ENCODE assay signal across 23 cellular contexts in the genomic region with DNA sequence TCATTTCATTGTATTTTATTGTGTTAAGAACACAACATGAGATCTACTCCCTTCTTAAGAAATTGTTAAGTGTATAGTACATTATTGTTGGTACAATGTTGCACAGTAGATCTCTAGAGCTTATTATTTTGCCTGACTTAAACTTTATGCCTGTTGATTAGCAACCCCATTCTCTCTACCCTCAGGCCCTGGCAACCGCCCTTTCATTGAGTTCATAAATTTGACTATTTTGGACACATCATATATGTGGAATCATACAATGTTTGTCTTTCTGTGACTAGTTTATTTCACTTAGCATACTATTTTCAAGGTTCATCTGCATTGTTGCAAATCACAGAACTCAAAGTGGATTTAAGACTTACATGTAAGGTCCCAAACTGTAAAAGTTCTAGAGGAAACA.
A peak's percentile ranks its signal among the peaks of the same experiment; 100 is the strongest.
DNase-seq lines count a peak whose midpoint lies in the region; ATAC-seq and TF ChIP-seq lines count a peak whose summit lies in the region.
"Had no signal": no experiment of that assay in that cellular context is flagged by ENCODE, and none has a peak within 500 bp of the region (broad histone marks: within the 10 kb centered on the region; RNA-seq: fewer than 3 reads in every experiment).

No MANE protein-coding gene starts in this region.

- BruUV-seq in MCF 10A (replicated peaks; lab: Mats Ljungman, UMichigan), result no TSS peak

- H3K27me3 Mint-ChIP-seq in MCF 10A (ENCODE audit: insufficient read depth, unreplicated experiment), result no peaks in the 10 kb centered on the region

- H3K27me3 ChIP-seq in breast epithelium, result no peaks in the 10 kb centered on the region
- H3K27me3 ChIP-seq in adipocyte (replicated peaks; ENCODE audit: control insufficient read depth, insufficient read depth, low read length), result no peaks in the 10 kb centered on the region
- no peaks in the 10 kb centered on the region for H3K27me3 ChIP-seq in foreskin keratinocyte
- H3K27me3 ChIP-seq: BE2C, BLaER1 had no signal

- H3K4me3 ChIP-seq in breast epithelium, result no peak overlapping the region
- no peak overlapping the region for H3K4me3 ChIP-seq in adipocyte (ENCODE audit: low read length)
- H3K4me3 ChIP-seq: A549, BLaER1 had no signal

- H3K9me3 Mint-ChIP-seq in MCF 10A (ENCODE audit: unreplicated experiment), result no peaks in the 10 kb centered on the region

- POLR2A ChIA-PET in MCF 10A (lab: Yijun Ruan, JAX), result interaction anchor here (1.1 kb wide), 1 partner anchor 511 kb away, joined by 3 read pairs; no protein-coding TSS in a partner anchor

- TF ChIP-seq POLR2A in breast epithelium (IDR thresholded peaks at IDR 0.05), result no peak

- H3K36me3 ChIP-seq in breast epithelium, result no peaks in the 10 kb centered on the region
- H3K36me3 ChIP-seq in adipocyte (ENCODE audit: control insufficient read depth, insufficient read depth, low read length, severe bottlenecking), result no peaks in the 10 kb centered on the region
- H3K36me3 ChIP-seq: BE2C, BLaER1 had no signal

- peaks cover 7% of the 10 kb centered on the region for H3K4me1 Mint-ChIP-seq in MCF 10A (ENCODE audit: insufficient read depth, unreplicated experiment)
- H3K4me1 Mint-ChIP-seq: CD14-positive monocyte; CD4-positive, alpha-beta memory T cell; CD4-positive, CD25-positive, alpha-beta regulatory T cell; CD8-positive, alpha-beta memory T cell had no signal

- H3K4me3 Mint-ChIP-seq in MCF 10A (ENCODE audit: unreplicated experiment), result no peak overlapping the region
- H3K4me3 Mint-ChIP-seq: CD14-positive monocyte; CD4-positive, alpha-beta memory T cell; CD4-positive, CD25-positive, alpha-beta regulatory T cell; CD8-positive, alpha-beta memory T cell had no signal

- DNase-seq in MCF 10A (ENCODE audit: unreplicated experiment) (no peak), breast epithelium (ENCODE audit: low spot score in 2 of 2) (no peak), adipocyte (ENCODE audit: low read depth) (peak; percentile 67), dedifferentiated amniotic fluid mesenchymal stem cell (ENCODE audit: extremely low spot score) (peak; percentile 52), foreskin keratinocyte (no peak), nucleus accumbens (lab: John Stamatoyannopoulos, UW) (no peak), AML-193 (lab: John Stamatoyannopoulos, UW) (no peak)
- DNase-seq: BE2C; C1 segment of cervical spinal cord; CD4-positive, alpha-beta memory T cell; CD4-positive, CD25-positive, alpha-beta regulatory T cell; CD8-positive, alpha-beta memory T cell; COR-L47; DMS 273 treated with DMSO at 0.1 percent for 48 hours; DMS153; DMS53; DMS79; DND-41; GF-D8 had no signal

- H3K27ac Mint-ChIP-seq in MCF 10A (ENCODE audit: low read depth, unreplicated experiment), result peak overlapping the region; percentile 46
- H3K27ac Mint-ChIP-seq: CD4-positive, alpha-beta memory T cell; CD4-positive, CD25-positive, alpha-beta regulatory T cell; CD8-positive, alpha-beta memory T cell had no signal

- no peak for ATAC-seq in foreskin keratinocyte
- ATAC-seq: A549 had no signal

- H3K9ac ChIP-seq in adipocyte (ENCODE audit: low read length), result no peak overlapping the region
- H3K9ac ChIP-seq: BLaER1 had no signal

- H3K36me3 Mint-ChIP-seq in MCF 10A (ENCODE audit: insufficient read depth, unreplicated experiment), result no peaks in the 10 kb centered on the region
- H3K36me3 Mint-ChIP-seq: CD14-positive monocyte; CD4-positive, alpha-beta memory T cell; CD4-positive, CD25-positive, alpha-beta regulatory T cell; CD8-positive, alpha-beta memory T cell had no signal

- TF ChIP-seq CTCF in MCF 10A (IDR thresholded peaks at IDR 0.05; ENCODE audit: unreplicated experiment), result no peak
- TF ChIP-seq CTCF in breast epithelium (IDR thresholded peaks at IDR 0.05), result no peak
- no peak for TF ChIP-seq CTCF in foreskin keratinocyte (conservative IDR thresholded peaks at IDR 0.05)

- no peak overlapping the region for H3K27ac ChIP-seq in breast epithelium
- H3K27ac ChIP-seq in foreskin keratinocyte, result no peak overlapping the region
- H3K27ac ChIP-seq: 22Rv1, A549, BLaER1 had no signal

- no peaks in the 10 kb centered on the region for H3K4me1 ChIP-seq in breast epithelium
- no peaks in the 10 kb centered on the region for H3K4me1 ChIP-seq in adipocyte (ENCODE audit: control insufficient read depth, insufficient read depth, low read length)
- peaks cover 6% of the 10 kb centered on the region for H3K4me1 ChIP-seq in foreskin keratinocyte
- H3K4me1 ChIP-seq: BLaER1 had no signal

- intact Hi-C loops in MCF 10A (cut with micrococcal nuclease), result no loop called here
- intact Hi-C loops in breast epithelium (cut with DNase I; ENCODE audit: low total_unique reads), result no loop called here

- H3K9me3 ChIP-seq in breast epithelium (peaks cover 0 to 11% of the 10 kb centered on the region in 2 donors), adipocyte (ENCODE audit: control insufficient read depth, low read length) (peaks cover 4% of the 10 kb centered on the region)
- H3K9me3 ChIP-seq: A549, BE2C had no signal

- CTCF ChIA-PET in MCF 10A (lab: Yijun Ruan, JAX), result interaction anchor here (2.6 kb wide), 1 partner anchor 512 kb away, joined by 10 read pairs; no protein-coding TSS in a partner anchor

Comparison
In these comparisons a context has a peak if more than half of its experiments do, and no peak if none do; other contexts are left out.
1. DNase-seq: peak in adipocyte (single experiment) and dedifferentiated amniotic fluid mesenchymal stem cell (single experiment); none in MCF 10A (single experiment), breast epithelium (0 of 2), foreskin keratinocyte (0 of 2), nucleus accumbens (0 of 56) and AML-193 (0 of 2).